Comparison of ENCODE assay signal across 2 cellular contexts in the genomic region with DNA sequence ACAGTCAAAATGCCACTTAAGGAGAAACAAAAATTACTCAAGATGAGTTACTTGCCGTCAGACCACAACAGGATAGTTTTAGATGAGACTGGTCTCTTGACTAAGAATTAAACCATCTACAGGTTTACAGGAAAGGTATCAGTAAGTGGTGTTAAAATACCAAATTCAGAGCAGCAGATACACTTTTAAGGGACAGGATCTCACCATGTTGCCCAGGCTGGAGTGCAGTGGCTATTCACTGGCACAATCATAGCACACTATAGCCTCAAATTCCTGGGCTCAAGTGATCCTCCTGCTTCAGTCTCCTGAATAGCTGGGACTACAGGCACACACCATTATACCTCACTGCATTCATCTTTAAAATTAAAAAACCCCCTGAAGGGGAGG.
TF ChIP-seq lines count a peak whose summit lies in the region.

No MANE protein-coding gene starts in this region.

TF ChIP-seq in HEK293, 187 proteins besides CTCF, POLR2A, EP300 and RAD21:
- TF ChIP-seq ZNF146 (tag by site-specific recombination; IDR thresholded peaks at IDR 0.05) (no peak), TRIM28 (IDR thresholded peaks at IDR 0.05; ENCODE audit: borderline replicate concordance, low read length) (no peak), IKZF3 (tag by site-specific recombination; IDR thresholded peaks at IDR 0.05) (no peak), KLF1 (tag by site-specific recombination; IDR thresholded peaks at IDR 0.05) (no peak), ZNF501 (tag by site-specific recombination; IDR thresholded peaks at IDR 0.05) (no peak), ZNF391 (tag by site-specific recombination; IDR thresholded peaks at IDR 0.05; ENCODE audit: borderline replicate concordance, low read depth) (no peak), ZNF629 (tag by site-specific recombination; IDR thresholded peaks at IDR 0.05) (no peak), OSR2 (tag by site-specific recombination; IDR thresholded peaks at IDR 0.05) (no peak), KLF8 (tag by site-specific recombination; IDR thresholded peaks at IDR 0.05) (no peak), ZNF654 (tag by site-specific recombination; IDR thresholded peaks at IDR 0.05; ENCODE audit: low read depth) (no peak), ZNF239 (tag by site-specific recombination; IDR thresholded peaks at IDR 0.05) (no peak)
- TF ChIP-seq, protein P1, sequence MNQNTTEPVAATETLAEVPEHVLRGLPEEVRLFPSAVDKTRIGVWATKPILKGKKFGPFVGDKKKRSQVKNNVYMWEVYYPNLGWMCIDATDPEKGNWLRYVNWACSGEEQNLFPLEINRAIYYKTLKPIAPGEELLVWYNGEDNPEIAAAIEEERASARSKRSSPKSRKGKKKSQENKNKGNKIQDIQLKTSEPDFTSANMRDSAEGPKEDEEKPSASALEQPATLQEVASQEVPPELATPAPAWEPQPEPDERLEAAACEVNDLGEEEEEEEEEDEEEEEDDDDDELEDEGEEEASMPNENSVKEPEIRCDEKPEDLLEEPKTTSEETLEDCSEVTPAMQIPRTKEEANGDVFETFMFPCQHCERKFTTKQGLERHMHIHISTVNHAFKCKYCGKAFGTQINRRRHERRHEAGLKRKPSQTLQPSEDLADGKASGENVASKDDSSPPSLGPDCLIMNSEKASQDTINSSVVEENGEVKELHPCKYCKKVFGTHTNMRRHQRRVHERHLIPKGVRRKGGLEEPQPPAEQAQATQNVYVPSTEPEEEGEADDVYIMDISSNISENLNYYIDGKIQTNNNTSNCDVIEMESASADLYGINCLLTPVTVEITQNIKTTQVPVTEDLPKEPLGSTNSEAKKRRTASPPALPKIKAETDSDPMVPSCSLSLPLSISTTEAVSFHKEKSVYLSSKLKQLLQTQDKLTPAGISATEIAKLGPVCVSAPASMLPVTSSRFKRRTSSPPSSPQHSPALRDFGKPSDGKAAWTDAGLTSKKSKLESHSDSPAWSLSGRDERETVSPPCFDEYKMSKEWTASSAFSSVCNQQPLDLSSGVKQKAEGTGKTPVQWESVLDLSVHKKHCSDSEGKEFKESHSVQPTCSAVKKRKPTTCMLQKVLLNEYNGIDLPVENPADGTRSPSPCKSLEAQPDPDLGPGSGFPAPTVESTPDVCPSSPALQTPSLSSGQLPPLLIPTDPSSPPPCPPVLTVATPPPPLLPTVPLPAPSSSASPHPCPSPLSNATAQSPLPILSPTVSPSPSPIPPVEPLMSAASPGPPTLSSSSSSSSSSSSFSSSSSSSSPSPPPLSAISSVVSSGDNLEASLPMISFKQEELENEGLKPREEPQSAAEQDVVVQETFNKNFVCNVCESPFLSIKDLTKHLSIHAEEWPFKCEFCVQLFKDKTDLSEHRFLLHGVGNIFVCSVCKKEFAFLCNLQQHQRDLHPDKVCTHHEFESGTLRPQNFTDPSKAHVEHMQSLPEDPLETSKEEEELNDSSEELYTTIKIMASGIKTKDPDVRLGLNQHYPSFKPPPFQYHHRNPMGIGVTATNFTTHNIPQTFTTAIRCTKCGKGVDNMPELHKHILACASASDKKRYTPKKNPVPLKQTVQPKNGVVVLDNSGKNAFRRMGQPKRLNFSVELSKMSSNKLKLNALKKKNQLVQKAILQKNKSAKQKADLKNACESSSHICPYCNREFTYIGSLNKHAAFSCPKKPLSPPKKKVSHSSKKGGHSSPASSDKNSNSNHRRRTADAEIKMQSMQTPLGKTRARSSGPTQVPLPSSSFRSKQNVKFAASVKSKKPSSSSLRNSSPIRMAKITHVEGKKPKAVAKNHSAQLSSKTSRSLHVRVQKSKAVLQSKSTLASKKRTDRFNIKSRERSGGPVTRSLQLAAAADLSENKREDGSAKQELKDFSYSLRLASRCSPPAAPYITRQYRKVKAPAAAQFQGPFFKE (tag by site-specific recombination; IDR thresholded peaks at IDR 0.05; ENCODE audit: borderline replicate concordance), result no peak
- TF ChIP-seq, protein P2, sequence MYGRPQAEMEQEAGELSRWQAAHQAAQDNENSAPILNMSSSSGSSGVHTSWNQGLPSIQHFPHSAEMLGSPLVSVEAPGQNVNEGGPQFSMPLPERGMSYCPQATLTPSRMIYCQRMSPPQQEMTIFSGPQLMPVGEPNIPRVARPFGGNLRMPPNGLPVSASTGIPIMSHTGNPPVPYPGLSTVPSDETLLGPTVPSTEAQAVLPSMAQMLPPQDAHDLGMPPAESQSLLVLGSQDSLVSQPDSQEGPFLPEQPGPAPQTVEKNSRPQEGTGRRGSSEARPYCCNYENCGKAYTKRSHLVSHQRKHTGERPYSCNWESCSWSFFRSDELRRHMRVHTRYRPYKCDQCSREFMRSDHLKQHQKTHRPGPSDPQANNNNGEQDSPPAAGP (tag by site-specific recombination; IDR thresholded peaks at IDR 0.05), result no peak

TF ChIP-seq in H1, 55 proteins besides CTCF, POLR2A, EP300 and RAD21:
- no peak; the same call in 1 of the 2 replicates for TF ChIP-seq POLR2AphosphoS5 (IDR thresholded peaks at IDR 0.05; ENCODE audit: low read depth, low read length)
- TF ChIP-seq KDM4A (IDR thresholded peaks at IDR 0.05; ENCODE audit: low read depth, low read length, severe bottlenecking), result no peak
- no peak for TF ChIP-seq NANOG (IDR thresholded peaks at IDR 0.05; ENCODE audit: insufficient read depth, low read depth, low read length, poor library complexity, severe bottlenecking)
- TF ChIP-seq, protein P3, sequence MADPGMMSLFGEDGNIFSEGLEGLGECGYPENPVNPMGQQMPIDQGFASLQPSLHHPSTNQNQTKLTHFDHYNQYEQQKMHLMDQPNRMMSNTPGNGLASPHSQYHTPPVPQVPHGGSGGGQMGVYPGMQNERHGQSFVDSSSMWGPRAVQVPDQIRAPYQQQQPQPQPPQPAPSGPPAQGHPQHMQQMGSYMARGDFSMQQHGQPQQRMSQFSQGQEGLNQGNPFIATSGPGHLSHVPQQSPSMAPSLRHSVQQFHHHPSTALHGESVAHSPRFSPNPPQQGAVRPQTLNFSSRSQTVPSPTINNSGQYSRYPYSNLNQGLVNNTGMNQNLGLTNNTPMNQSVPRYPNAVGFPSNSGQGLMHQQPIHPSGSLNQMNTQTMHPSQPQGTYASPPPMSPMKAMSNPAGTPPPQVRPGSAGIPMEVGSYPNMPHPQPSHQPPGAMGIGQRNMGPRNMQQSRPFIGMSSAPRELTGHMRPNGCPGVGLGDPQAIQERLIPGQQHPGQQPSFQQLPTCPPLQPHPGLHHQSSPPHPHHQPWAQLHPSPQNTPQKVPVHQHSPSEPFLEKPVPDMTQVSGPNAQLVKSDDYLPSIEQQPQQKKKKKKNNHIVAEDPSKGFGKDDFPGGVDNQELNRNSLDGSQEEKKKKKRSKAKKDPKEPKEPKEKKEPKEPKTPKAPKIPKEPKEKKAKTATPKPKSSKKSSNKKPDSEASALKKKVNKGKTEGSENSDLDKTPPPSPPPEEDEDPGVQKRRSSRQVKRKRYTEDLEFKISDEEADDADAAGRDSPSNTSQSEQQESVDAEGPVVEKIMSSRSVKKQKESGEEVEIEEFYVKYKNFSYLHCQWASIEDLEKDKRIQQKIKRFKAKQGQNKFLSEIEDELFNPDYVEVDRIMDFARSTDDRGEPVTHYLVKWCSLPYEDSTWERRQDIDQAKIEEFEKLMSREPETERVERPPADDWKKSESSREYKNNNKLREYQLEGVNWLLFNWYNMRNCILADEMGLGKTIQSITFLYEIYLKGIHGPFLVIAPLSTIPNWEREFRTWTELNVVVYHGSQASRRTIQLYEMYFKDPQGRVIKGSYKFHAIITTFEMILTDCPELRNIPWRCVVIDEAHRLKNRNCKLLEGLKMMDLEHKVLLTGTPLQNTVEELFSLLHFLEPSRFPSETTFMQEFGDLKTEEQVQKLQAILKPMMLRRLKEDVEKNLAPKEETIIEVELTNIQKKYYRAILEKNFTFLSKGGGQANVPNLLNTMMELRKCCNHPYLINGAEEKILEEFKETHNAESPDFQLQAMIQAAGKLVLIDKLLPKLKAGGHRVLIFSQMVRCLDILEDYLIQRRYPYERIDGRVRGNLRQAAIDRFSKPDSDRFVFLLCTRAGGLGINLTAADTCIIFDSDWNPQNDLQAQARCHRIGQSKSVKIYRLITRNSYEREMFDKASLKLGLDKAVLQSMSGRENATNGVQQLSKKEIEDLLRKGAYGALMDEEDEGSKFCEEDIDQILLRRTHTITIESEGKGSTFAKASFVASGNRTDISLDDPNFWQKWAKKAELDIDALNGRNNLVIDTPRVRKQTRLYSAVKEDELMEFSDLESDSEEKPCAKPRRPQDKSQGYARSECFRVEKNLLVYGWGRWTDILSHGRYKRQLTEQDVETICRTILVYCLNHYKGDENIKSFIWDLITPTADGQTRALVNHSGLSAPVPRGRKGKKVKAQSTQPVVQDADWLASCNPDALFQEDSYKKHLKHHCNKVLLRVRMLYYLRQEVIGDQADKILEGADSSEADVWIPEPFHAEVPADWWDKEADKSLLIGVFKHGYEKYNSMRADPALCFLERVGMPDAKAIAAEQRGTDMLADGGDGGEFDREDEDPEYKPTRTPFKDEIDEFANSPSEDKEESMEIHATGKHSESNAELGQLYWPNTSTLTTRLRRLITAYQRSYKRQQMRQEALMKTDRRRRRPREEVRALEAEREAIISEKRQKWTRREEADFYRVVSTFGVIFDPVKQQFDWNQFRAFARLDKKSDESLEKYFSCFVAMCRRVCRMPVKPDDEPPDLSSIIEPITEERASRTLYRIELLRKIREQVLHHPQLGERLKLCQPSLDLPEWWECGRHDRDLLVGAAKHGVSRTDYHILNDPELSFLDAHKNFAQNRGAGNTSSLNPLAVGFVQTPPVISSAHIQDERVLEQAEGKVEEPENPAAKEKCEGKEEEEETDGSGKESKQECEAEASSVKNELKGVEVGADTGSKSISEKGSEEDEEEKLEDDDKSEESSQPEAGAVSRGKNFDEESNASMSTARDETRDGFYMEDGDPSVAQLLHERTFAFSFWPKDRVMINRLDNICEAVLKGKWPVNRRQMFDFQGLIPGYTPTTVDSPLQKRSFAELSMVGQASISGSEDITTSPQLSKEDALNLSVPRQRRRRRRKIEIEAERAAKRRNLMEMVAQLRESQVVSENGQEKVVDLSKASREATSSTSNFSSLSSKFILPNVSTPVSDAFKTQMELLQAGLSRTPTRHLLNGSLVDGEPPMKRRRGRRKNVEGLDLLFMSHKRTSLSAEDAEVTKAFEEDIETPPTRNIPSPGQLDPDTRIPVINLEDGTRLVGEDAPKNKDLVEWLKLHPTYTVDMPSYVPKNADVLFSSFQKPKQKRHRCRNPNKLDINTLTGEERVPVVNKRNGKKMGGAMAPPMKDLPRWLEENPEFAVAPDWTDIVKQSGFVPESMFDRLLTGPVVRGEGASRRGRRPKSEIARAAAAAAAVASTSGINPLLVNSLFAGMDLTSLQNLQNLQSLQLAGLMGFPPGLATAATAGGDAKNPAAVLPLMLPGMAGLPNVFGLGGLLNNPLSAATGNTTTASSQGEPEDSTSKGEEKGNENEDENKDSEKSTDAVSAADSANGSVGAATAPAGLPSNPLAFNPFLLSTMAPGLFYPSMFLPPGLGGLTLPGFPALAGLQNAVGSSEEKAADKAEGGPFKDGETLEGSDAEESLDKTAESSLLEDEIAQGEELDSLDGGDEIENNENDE (IDR thresholded peaks at IDR 0.05; ENCODE audit: insufficient replicate concordance, low read length), result no peak
- TF ChIP-seq SRF (IDR thresholded peaks at IDR 0.05; ENCODE audit: low read depth, low read length), result no peak
- no peak for TF ChIP-seq EZH2 (IDR thresholded peaks at IDR 0.05; ENCODE audit: low read depth, low read length, severe bottlenecking)
- TF ChIP-seq CTBP2 (IDR thresholded peaks at IDR 0.05; ENCODE audit: borderline replicate concordance, insufficient read depth, insufficient read length, low read length), result no peak
- no peak for TF ChIP-seq TAF1 (IDR thresholded peaks at IDR 0.05; ENCODE audit: low read depth, low read length)
- TF ChIP-seq JUND (IDR thresholded peaks at IDR 0.05; ENCODE audit: low read length), result no peak
- no peak for TF ChIP-seq CBX5 (IDR thresholded peaks at IDR 0.05; ENCODE audit: low read depth, low read length)
- no peak for TF ChIP-seq SIN3A (conservative IDR thresholded peaks at IDR 0.05 in 1 of 2, IDR thresholded peaks at IDR 0.05 in 1 of 2; ENCODE audit: low read depth in 1 of 2, low read length in 2 of 2)
- TF ChIP-seq TAF7 (optimal IDR thresholded peaks at IDR 0.05; ENCODE audit: borderline replicate concordance, low read depth, low read length), result no peak
- TF ChIP-seq NRF1 (IDR thresholded peaks at IDR 0.05; ENCODE audit: low read depth, low read length), result no peak
- TF ChIP-seq GTF2F1 (IDR thresholded peaks at IDR 0.05; ENCODE audit: borderline replicate concordance, low read depth, low read length), result no peak
- TF ChIP-seq YY1 (IDR thresholded peaks at IDR 0.05; ENCODE audit: low read depth, low read length), result no peak
- no peak for TF ChIP-seq RXRA (IDR thresholded peaks at IDR 0.05; ENCODE audit: insufficient read depth, low read depth, low read length)
- TF ChIP-seq, protein P4, sequence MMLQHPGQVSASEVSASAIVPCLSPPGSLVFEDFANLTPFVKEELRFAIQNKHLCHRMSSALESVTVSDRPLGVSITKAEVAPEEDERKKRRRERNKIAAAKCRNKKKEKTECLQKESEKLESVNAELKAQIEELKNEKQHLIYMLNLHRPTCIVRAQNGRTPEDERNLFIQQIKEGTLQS (IDR thresholded peaks at IDR 0.05; ENCODE audit: insufficient read depth, low read depth, low read length), result no peak
- TF ChIP-seq, protein P5, sequence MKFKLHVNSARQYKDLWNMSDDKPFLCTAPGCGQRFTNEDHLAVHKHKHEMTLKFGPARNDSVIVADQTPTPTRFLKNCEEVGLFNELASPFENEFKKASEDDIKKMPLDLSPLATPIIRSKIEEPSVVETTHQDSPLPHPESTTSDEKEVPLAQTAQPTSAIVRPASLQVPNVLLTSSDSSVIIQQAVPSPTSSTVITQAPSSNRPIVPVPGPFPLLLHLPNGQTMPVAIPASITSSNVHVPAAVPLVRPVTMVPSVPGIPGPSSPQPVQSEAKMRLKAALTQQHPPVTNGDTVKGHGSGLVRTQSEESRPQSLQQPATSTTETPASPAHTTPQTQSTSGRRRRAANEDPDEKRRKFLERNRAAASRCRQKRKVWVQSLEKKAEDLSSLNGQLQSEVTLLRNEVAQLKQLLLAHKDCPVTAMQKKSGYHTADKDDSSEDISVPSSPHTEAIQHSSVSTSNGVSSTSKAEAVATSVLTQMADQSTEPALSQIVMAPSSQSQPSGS (IDR thresholded peaks at IDR 0.05; ENCODE audit: low read length), result no peak
